In the genomic region with DNA sequence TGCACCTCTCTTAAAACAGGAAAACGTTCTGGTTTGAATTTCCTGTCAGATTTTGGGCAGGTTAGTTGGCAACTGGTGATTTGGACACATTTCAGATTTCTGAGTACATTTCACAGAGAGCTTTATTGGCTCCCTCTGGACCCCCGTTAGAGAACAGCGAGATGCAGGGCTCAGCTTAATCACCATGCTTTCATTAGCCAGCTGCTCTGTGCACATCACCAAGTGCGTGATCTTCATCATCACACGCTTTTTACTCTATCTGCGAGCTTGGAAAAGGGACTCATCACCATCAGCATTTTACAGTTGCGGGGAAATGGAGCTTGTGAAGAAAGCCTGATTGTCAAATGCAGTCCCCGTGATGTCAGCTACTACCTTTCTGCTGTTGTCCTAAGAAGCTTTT, we compare ENCODE assay signal across 1 cellular context.
TF ChIP-seq lines count a peak whose summit lies in the region.

No MANE protein-coding gene starts in this region.

TF ChIP-seq in GM23338, 12 proteins besides CTCF, POLR2A, EP300 and RAD21 (continued from another document):
- TF ChIP-seq ZNF462 (CRISPR knock-in tag; IDR thresholded peaks at IDR 0.05), result no peak
- no peak for TF ChIP-seq REST (IDR thresholded peaks at IDR 0.05; ENCODE audit: unreplicated experiment)
- no peak for TF ChIP-seq NANOG (IDR thresholded peaks at IDR 0.05; ENCODE audit: borderline replicate concordance)
- no peak for TF ChIP-seq STAT1 (IDR thresholded peaks at IDR 0.05; ENCODE audit: unreplicated experiment)
TF ChIP-seq in GM23338: peak in this region for 0.
